ENCODE assay signal across 1 cellular context in genomic region chr19:1507763-1508506, GRCh38.
A peak's percentile ranks its signal among the peaks of the same experiment; 100 is the strongest.
TF ChIP-seq lines count a peak whose summit lies in the region.

No MANE protein-coding gene starts in this region.

TF ChIP-seq in K562, 482 proteins besides CTCF, POLR2A, EP300 and RAD21 (continued from another document and continues in another):
- peak; percentile 93 to 96 for TF ChIP-seq MNT (conservative IDR thresholded peaks at IDR 0.05)
- peak; percentile 100 for TF ChIP-seq ZFP91 (CRISPR knock-in tag; IDR thresholded peaks at IDR 0.05)
- no peak for TF ChIP-seq ZBTB8A (IDR thresholded peaks at IDR 0.05; ENCODE audit: partially characterized antibody)
- no peak for TF ChIP-seq ZNF778 (CRISPR knock-in tag; IDR thresholded peaks at IDR 0.05)
- TF ChIP-seq MYNN (IDR thresholded peaks at IDR 0.05), result peak; percentile 33; the same call in 1 of the 2 replicates
- no peak for TF ChIP-seq MYNN (CRISPR knock-in tag; IDR thresholded peaks at IDR 0.05)
- no peak for TF ChIP-seq ZFP36 (IDR thresholded peaks at IDR 0.05; ENCODE audit: low read depth, low read length, partially characterized antibody)
- TF ChIP-seq CGGBP1 (CRISPR knock-in tag; IDR thresholded peaks at IDR 0.05), result no peak
- TF ChIP-seq TSHZ1 (CRISPR knock-in tag; IDR thresholded peaks at IDR 0.05), result no peak
- TF ChIP-seq ZNF76 (CRISPR knock-in tag; IDR thresholded peaks at IDR 0.05; ENCODE audit: borderline replicate concordance), result no peak
- TF ChIP-seq DIDO1 (tag; IDR thresholded peaks at IDR 0.05; ENCODE audit: low read depth), result no peak
- no peak for TF ChIP-seq UBTF (IDR thresholded peaks at IDR 0.05; ENCODE audit: borderline replicate concordance in 1 of 2, low read depth in 2 of 2, low read length in 2 of 2)
- TF ChIP-seq U2AF1 (optimal IDR thresholded peaks at IDR 0.05; ENCODE audit: low read depth, low read length), result no peak
- TF ChIP-seq CBX2 (IDR thresholded peaks at IDR 0.05; ENCODE audit: insufficient read depth, low read length, poor library complexity, severe bottlenecking), result no peak
- no peak for TF ChIP-seq MBD1 (CRISPR knock-in tag; IDR thresholded peaks at IDR 0.05)
- no peak for TF ChIP-seq ZNF239 (CRISPR knock-in tag; IDR thresholded peaks at IDR 0.05)
- TF ChIP-seq ZBTB26 (CRISPR knock-in tag; IDR thresholded peaks at IDR 0.05), result no peak
- TF ChIP-seq ZBTB12 (CRISPR knock-in tag; IDR thresholded peaks at IDR 0.05), result peak; percentile 69; the same call in 1 of the 2 replicates
- TF ChIP-seq ZMIZ1 (IDR thresholded peaks at IDR 0.05; ENCODE audit: low read depth in 2 of 2, low read length in 2 of 2), result no peak
- no peak for TF ChIP-seq MTA2 (IDR thresholded peaks at IDR 0.05; ENCODE audit: low read depth)
- TF ChIP-seq E2F3 (CRISPR knock-in tag; IDR thresholded peaks at IDR 0.05), result 0 out of 2 replicates have a peak, but pooled peaks have one; percentile 62
- TF ChIP-seq ATF2 (CRISPR knock-in tag; IDR thresholded peaks at IDR 0.05), result no peak
- no peak for TF ChIP-seq ZNF282 (CRISPR knock-in tag; IDR thresholded peaks at IDR 0.05)
- TF ChIP-seq FOXJ2 (tag; IDR thresholded peaks at IDR 0.05), result no peak
- TF ChIP-seq ZNF140 (CRISPR knock-in tag; IDR thresholded peaks at IDR 0.05), result no peak
- TF ChIP-seq ZNF224 (CRISPR knock-in tag; IDR thresholded peaks at IDR 0.05), result no peak
- TF ChIP-seq ZNF124 (CRISPR knock-in tag; IDR thresholded peaks at IDR 0.05), result no peak
- TF ChIP-seq CREB3 (tag; conservative IDR thresholded peaks at IDR 0.05; ENCODE audit: low read depth), result no peak
- TF ChIP-seq ZNF232 (CRISPR knock-in tag; IDR thresholded peaks at IDR 0.05), result no peak
- TF ChIP-seq LARP7 (IDR thresholded peaks at IDR 0.05), result no peak
- no peak for TF ChIP-seq HSF4 (CRISPR knock-in tag; IDR thresholded peaks at IDR 0.05; ENCODE audit: borderline replicate concordance)
- TF ChIP-seq GATA2 (CRISPR knock-in tag; IDR thresholded peaks at IDR 0.05), result no peak
- TF ChIP-seq BRD9 (IDR thresholded peaks at IDR 0.05; ENCODE audit: low read depth, partially characterized antibody), result no peak
- no peak for TF ChIP-seq PTTG1 (tag; IDR thresholded peaks at IDR 0.05; ENCODE audit: low read depth)
- TF ChIP-seq KDM4B (IDR thresholded peaks at IDR 0.05; ENCODE audit: borderline replicate concordance in 2 of 2, low read depth in 1 of 2), result 0 out of 4 replicates have a peak, but pooled peaks of 1 of the 2 experiments have one; percentile 52
- 0 out of 2 replicates have a peak, but pooled peaks have one; percentile 62 for TF ChIP-seq ZFPM2 (CRISPR knock-in tag; IDR thresholded peaks at IDR 0.05)
